27 cellular contexts compared by ENCODE assay signal in the genomic region with DNA sequence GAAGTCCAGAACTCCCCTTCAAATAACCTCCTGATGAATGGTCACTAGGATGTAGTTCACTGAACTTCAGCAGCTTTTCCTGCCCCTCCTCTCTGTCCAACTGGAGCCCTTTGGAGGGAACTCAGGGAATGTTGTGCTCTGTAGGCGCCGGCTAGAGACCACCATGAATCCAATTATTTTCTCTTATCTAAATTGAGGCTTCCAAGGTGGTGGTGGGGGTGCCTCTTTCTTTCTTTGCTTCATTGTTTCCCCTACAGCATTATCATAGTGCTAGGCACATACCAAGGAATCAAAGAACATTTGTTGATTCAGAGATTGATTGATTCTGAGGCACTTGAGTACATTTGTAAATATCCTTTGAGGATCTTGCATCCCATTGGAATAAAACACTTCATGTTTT.
"Had no signal": no experiment of that assay in that cellular context is flagged by ENCODE, and none has a peak within 500 bp of the region (broad histone marks: within the 10 kb centered on the region; RNA-seq: fewer than 3 reads in every experiment).

No MANE protein-coding gene starts in this region.

- DNase-seq: naive thymus-derived CD8-positive, alpha-beta T cell; nephron progenitor cell; nucleus accumbens; pancreas; psoas muscle; right cardiac atrium; right lobe of liver; sigmoid colon; small intestine; stimulated activated CD4-positive, alpha-beta T cell treated with anti-CD3 and anti-CD28 coated beads, Interleukin-15, amount 100 ng/mL, for 24 hours; stimulated activated CD4-positive, alpha-beta T cell treated with anti-CD3 and anti-CD28 coated beads, Interleukin-2, amount 100 ng/mL, for 24 hours; stimulated activated CD4-positive, alpha-beta T cell treated with anti-CD3 and anti-CD28 coated beads, Interleukin-2, amount 100 ng/mL, for 48 hours; stimulated activated CD4-positive, alpha-beta T cell treated with anti-CD3 and anti-CD28 coated beads, Interleukin-4, amount 100 ng/mL, for 4 hours; stimulated activated CD8-positive, alpha-beta memory T cell treated with anti-CD3 and anti-CD28 coated beads, Interleukin-4, amount 100 ng/mL, for 48 hours; stimulated activated naive CD4-positive, alpha-beta T cell; stimulated activated naive CD8-positive, alpha-beta T cell treated with anti-CD3 and anti-CD28 coated beads, Interleukin-15, Interleukin-2, amounts not matched to agents 100 U/mL and 50 U/mL, for 24 hours; stomach; thyroid gland; trophoblast cell; upper lobe of left lung had no signal

- H3K36me3 Mint-ChIP-seq: naive thymus-derived CD8-positive, alpha-beta T cell; natural killer cell treated with Interleukin-12 subunit alpha and Interleukin-12 subunit beta and Interleukin-15 and Interleukin-18, amount 100 ng/mL, for 72 hours; stimulated activated memory B cell treated with anti-CD40 and anti-IgM and Interleukin-4, amounts not matched to agents 10 μg/mL and 1 μg/mL and 100 μg/mL, for 72 hours had no signal

- H3K4me1 ChIP-seq: pancreas, psoas muscle, right lobe of liver, sigmoid colon, thyroid gland, tibial nerve, upper lobe of left lung, vagina had no signal

- H3K4me1 Mint-ChIP-seq: naive thymus-derived CD8-positive, alpha-beta T cell; nephron progenitor cell; stimulated activated memory B cell treated with anti-CD40 and anti-IgM and Interleukin-4, amounts not matched to agents 10 μg/mL and 1 μg/mL and 100 μg/mL, for 72 hours had no signal

- ATAC-seq: naive thymus-derived CD8-positive, alpha-beta T cell; natural killer cell treated with Interleukin-12 subunit alpha and Interleukin-12 subunit beta and Interleukin-15 and Interleukin-18, amount 100 ng/mL, for 72 hours; pancreas; psoas muscle; right cardiac atrium; right lobe of liver; stimulated activated memory B cell treated with anti-CD40 and anti-IgM and Interleukin-4, amounts not matched to agents 10 μg/mL and 1 μg/mL and 100 μg/mL, for 72 hours; stimulated activated naive CD8-positive, alpha-beta T cell treated with anti-CD3 and anti-CD28 coated beads, Interleukin-15, Interleukin-2, amounts not matched to agents 100 U/mL and 50 U/mL, for 24 hours had no signal

- H3K27me3 ChIP-seq: neutrophil, right lobe of liver, sigmoid colon, stomach, thyroid gland, tibial nerve, upper lobe of left lung, vagina had no signal

- H3K4me3 ChIP-seq: pancreas, psoas muscle, right lobe of liver, sigmoid colon, stomach, thoracic aorta, thyroid gland, tibial nerve, upper lobe of left lung, vagina had no signal

- H3K27me3 Mint-ChIP-seq: stimulated activated memory B cell treated with anti-CD40 and anti-IgM and Interleukin-4, amounts not matched to agents 10 μg/mL and 1 μg/mL and 100 μg/mL, for 72 hours had no signal

- H3K4me3 Mint-ChIP-seq: naive thymus-derived CD8-positive, alpha-beta T cell; natural killer cell treated with Interleukin-12 subunit alpha and Interleukin-12 subunit beta and Interleukin-15 and Interleukin-18, amount 100 ng/mL, for 72 hours; nephron progenitor cell; neural crest cell; stimulated activated memory B cell treated with anti-CD40 and anti-IgM and Interleukin-4, amounts not matched to agents 10 μg/mL and 1 μg/mL and 100 μg/mL, for 72 hours had no signal

- H3K9me3 ChIP-seq: neutrophil, pancreas, psoas muscle, right lobe of liver, sigmoid colon, stomach, thoracic aorta, thyroid gland, tibial nerve, upper lobe of left lung, vagina had no signal

- H3K9me3 Mint-ChIP-seq: natural killer cell treated with Interleukin-12 subunit alpha and Interleukin-12 subunit beta and Interleukin-15 and Interleukin-18, amount 100 ng/mL, for 72 hours; nephron progenitor cell; neural crest cell had no signal

- H3K36me3 ChIP-seq: neutrophil, pancreas, right lobe of liver, sigmoid colon, stomach, thoracic aorta, thyroid gland, tibial nerve, upper lobe of left lung, vagina had no signal

- H3K27ac Mint-ChIP-seq: naive thymus-derived CD8-positive, alpha-beta T cell; natural killer cell treated with Interleukin-12 subunit alpha and Interleukin-12 subunit beta and Interleukin-15 and Interleukin-18, amount 100 ng/mL, for 72 hours; nephron progenitor cell; stimulated activated memory B cell treated with anti-CD40 and anti-IgM and Interleukin-4, amounts not matched to agents 10 μg/mL and 1 μg/mL and 100 μg/mL, for 72 hours had no signal

- H3K27ac ChIP-seq: neutrophil, pancreas, psoas muscle, right lobe of liver, sigmoid colon, stomach, thoracic aorta, thyroid gland, tibial nerve, upper lobe of left lung, vagina had no signal
